Comparison of ENCODE assay signal across 10 cellular contexts in genomic region chr6:163793584-163793983, GRCh38.
A peak's percentile ranks its signal among the peaks of the same experiment; 100 is the strongest.
DNase-seq lines count a peak whose midpoint lies in the region; ATAC-seq and TF ChIP-seq lines count a peak whose summit lies in the region.
"Had no signal": no experiment of that assay in that cellular context is flagged by ENCODE, and none has a peak within 500 bp of the region (broad histone marks: within the 10 kb centered on the region; RNA-seq: fewer than 3 reads in every experiment).

No MANE protein-coding gene starts in this region.

- no peak overlapping the region for H3K27ac Mint-ChIP-seq in T-helper 2 cell treated with Interferon-gamma antibody and Interleukin-4, amounts not matched to agents 5 μg/mL and 100 μg/mL, for 36 hours
- H3K27ac Mint-ChIP-seq in T-helper 17 cell = no peak overlapping the region
- H3K27ac Mint-ChIP-seq: neural progenitor cell had no signal

- intact Hi-C loops in posterior vena cava (cut with DNase I) = no loop called here

- peak; percentile 97 for ATAC-seq in GM21717 (IDR thresholded peaks at IDR 0.05; ENCODE audit: unreplicated experiment)
- no peak for ATAC-seq in T-helper 17 cell

- no peak overlapping the region for H3K4me3 Mint-ChIP-seq in T-helper 2 cell treated with Interferon-gamma antibody and Interleukin-4, amounts not matched to agents 5 μg/mL and 100 μg/mL, for 36 hours
- no peak overlapping the region for H3K4me3 Mint-ChIP-seq in T-helper 17 cell
- H3K4me3 Mint-ChIP-seq: neural progenitor cell had no signal

- H3K4me1 Mint-ChIP-seq in T-helper 2 cell treated with Interferon-gamma antibody and Interleukin-4, amounts not matched to agents 5 μg/mL and 100 μg/mL, for 36 hours (ENCODE audit: low read depth) = no peaks in the 10 kb centered on the region
- no peaks in the 10 kb centered on the region for H3K4me1 Mint-ChIP-seq in T-helper 17 cell

- in situ Hi-C loops in GM13977 (cut with MboI; ENCODE audit: low pct_unique_long_range_greater_than_20kb, low sequenced_read_pairs, unreplicated experiment) = no loop called here

- no peaks in the 10 kb centered on the region for H3K27me3 Mint-ChIP-seq in T-helper 2 cell treated with Interferon-gamma antibody and Interleukin-4, amounts not matched to agents 5 μg/mL and 100 μg/mL, for 36 hours (ENCODE audit: low read depth)
- peaks cover 16% of the 10 kb centered on the region for H3K27me3 Mint-ChIP-seq in T-helper 17 cell

- H3K9me3 Mint-ChIP-seq in T-helper 2 cell treated with Interferon-gamma antibody and Interleukin-4, amounts not matched to agents 5 μg/mL and 100 μg/mL, for 36 hours = no peaks in the 10 kb centered on the region

- DNase-seq in GM13977 (ENCODE audit: low spot score) = peak; percentile 9
- DNase-seq in HS-5 (ENCODE audit: low read depth) = peak; percentile 59
- peak; percentile 97 for DNase-seq in iris pigment epithelial cell (ENCODE audit: low read depth)
- DNase-seq in T-helper 2 cell treated with Interferon-gamma antibody and Interleukin-4, amounts not matched to agents 5 μg/mL and 100 μg/mL, for 36 hours (ENCODE audit: low spot score) = no peak
- DNase-seq in activated effector memory CD4-positive, alpha-beta T cell treated with Interleukin-2 at 50 U/mL for 16 hours = no peak
- no peak for DNase-seq in T-helper 17 cell
- no peak for DNase-seq in posterior vena cava (ENCODE audit: low spot score)

- no peaks in the 10 kb centered on the region for H3K9me3 ChIP-seq in T-helper 17 cell (ENCODE audit: control insufficient read depth, low read length, poor library complexity, severe bottlenecking)
- H3K9me3 ChIP-seq: thoracic aorta had no signal

- TF ChIP-seq CTCF in GM13977 (IDR thresholded peaks at IDR 0.05; ENCODE audit: extremely low read depth, insufficient read depth, missing control alignments) = no peak

- no peaks in the 10 kb centered on the region for H3K36me3 Mint-ChIP-seq in T-helper 2 cell treated with Interferon-gamma antibody and Interleukin-4, amounts not matched to agents 5 μg/mL and 100 μg/mL, for 36 hours (ENCODE audit: low read depth)
- peaks cover 3% of the 10 kb centered on the region for H3K36me3 Mint-ChIP-seq in T-helper 17 cell (ENCODE audit: low read depth)
- H3K36me3 Mint-ChIP-seq: neural progenitor cell had no signal

Comparison
In these comparisons a context has a peak if more than half of its experiments do, and no peak if none do; other contexts are left out.
1. DNase-seq: peak in GM13977 (single experiment), HS-5 (single experiment) and iris pigment epithelial cell (single experiment); none in T-helper 2 cell treated with Interferon-gamma antibody and Interleukin-4, amounts not matched to agents 5 μg/mL and 100 μg/mL, for 36 hours (single experiment), activated effector memory CD4-positive, alpha-beta T cell treated with Interleukin-2 at 50 U/mL for 16 hours (single experiment), T-helper 17 cell (0 of 3) and posterior vena cava (single experiment).